8 cellular contexts compared by ENCODE assay signal in genomic region chrX:155612312-155613224, GRCh38. TPM values are rescaled to one million over a fixed set of nuclear protein-coding genes. Genes with fewer than 3 reads are reported as not detected.
DNase-seq lines count a peak whose midpoint lies in the region; ATAC-seq lines count a peak whose summit lies in the region.

SPRY3 (plus strand) TSS chrX:155612586.
TMLHE (minus strand) TSS chrX:155612952; CDS start chrX:155545276, 67,676 bp downstream.

- DNase-seq in A172 (ENCODE audit: low spot score) = peak; percentile 57
- peak; percentile 3 for DNase-seq in NCI-H2196 treated with DMSO at 0.1 percent for 48 hours (lab: John Stamatoyannopoulos, UW; ENCODE audit: unreplicated experiment)
- DNase-seq in activated CD4-positive, alpha-beta T cell treated with anti-CD3 and anti-CD28 coated beads for 24 hours (ENCODE audit: low read depth in 2 of 2) = peak; percentile 10 to 48
- peak; percentile 52 for DNase-seq in cerebellum (ENCODE audit: low spot score)
- DNase-seq in kidney glomerular epithelial cell (lab: John Stamatoyannopoulos, UW) = peak; percentile 44
- peak; percentile 30 to 65 (median 46) for DNase-seq in stimulated activated CD4-positive, alpha-beta T cell treated with anti-CD3 and anti-CD28 coated beads, Interleukin-12 subunit alpha, Interleukin-12 subunit beta, amount 100 ng/mL, for 48 hours (ENCODE audit: low read depth in 2 of 3, low spot score in 1 of 3)

- ATAC-seq in GM18858 (IDR thresholded peaks at IDR 0.05; ENCODE audit: unreplicated experiment) (peak; percentile 64), HG03045 (IDR thresholded peaks at IDR 0.05; ENCODE audit: unreplicated experiment) (peak; percentile 94)

RNA-seq across cellular contexts. Expression of gene SPRY3, which starts in this region (rescaled TPM):
- total RNA-seq in A172 (2014; rRNA removed; shearing (Covaris generic)) = 0.43 TPM in 2 replicates
- total RNA-seq in cerebellum = 8.2 TPM

RNA-seq across cellular contexts. Expression of gene TMLHE, which starts in this region (rescaled TPM):
- 18.3 and 21.5 TPM in 2 replicates for total RNA-seq in A172 (2014; rRNA removed; shearing (Covaris generic))
- total RNA-seq in cerebellum = 28.6 TPM

Comparison
In these comparisons a context has a peak if more than half of its experiments do, and no peak if none do; other contexts are left out.
1. Peak in every context shown above with its lines: DNase-seq and ATAC-seq.
2. DNase-seq: peak in every context shown above with its lines; median percentile 57 in A172; 52 in cerebellum; 46 in stimulated activated CD4-positive, alpha-beta T cell treated with anti-CD3 and anti-CD28 coated beads, Interleukin-12 subunit alpha, Interleukin-12 subunit beta, amount 100 ng/mL, for 48 hours; 44 in kidney glomerular epithelial cell; 29 in activated CD4-positive, alpha-beta T cell treated with anti-CD3 and anti-CD28 coated beads for 24 hours; 3 in NCI-H2196 treated with DMSO at 0.1 percent for 48 hours.